9 cellular contexts compared by ENCODE assay signal in the genomic region with DNA sequence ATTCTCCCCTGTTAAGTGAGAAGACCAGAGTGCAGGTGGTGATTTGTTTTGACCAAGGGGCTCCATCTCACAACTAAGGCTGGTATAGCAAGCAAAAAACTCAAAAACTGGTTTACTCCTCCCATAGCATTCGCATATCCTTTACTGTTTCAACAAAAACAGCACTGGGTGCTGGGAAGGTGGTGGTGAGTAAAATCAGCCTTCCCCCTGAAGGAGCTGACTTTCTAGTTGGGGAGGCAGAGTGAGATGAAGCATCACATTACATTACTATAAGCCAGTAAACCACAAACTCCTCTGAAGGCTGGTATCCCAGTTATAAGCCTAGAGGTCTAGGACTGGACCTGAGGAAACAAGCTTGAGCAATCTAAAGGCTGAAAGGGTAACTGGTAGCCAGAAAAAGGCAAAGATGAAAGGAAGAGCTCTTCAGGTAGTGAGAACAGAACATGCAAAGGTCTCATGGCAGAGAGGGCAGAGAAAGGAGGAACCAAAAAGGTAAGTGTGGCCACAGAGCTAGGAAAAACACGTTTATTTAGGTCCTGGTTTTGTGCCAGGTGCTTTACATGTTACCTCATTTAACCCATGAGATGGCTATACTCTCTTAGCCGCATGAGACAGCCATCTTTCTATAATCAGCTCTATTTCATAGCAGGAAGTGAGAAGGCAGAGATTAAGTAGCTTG. TPM values are rescaled to one million over a fixed set of nuclear protein-coding genes. Genes with fewer than 3 reads are reported as not detected.
DNase-seq lines count a peak whose midpoint lies in the region; ATAC-seq and FAIRE-seq lines count a peak whose summit lies in the region.
"Had no signal": no experiment of that assay in that cellular context is flagged by ENCODE, and none has a peak within 500 bp of the region (broad histone marks: within the 10 kb centered on the region; RNA-seq: fewer than 3 reads in every experiment).

No MANE protein-coding gene starts in this region.

- H4K8ac ChIP-seq in neuronal stem cell (ENCODE audit: low read depth, low read length), result no peak overlapping the region

- 51 to 58% (median 57%) methylated on average over 3 of the region's 3 CpGs for WGBS in small intestine, 3 donors
- WGBS in neuronal stem cell (ENCODE audit: extremely low coverage in 2 of 2, insufficient read length in 2 of 2, insufficient replicate concordance in 1 of 2), 2 donors, result no CpG with 5 or more reads among the region's 3 CpGs

- no peak overlapping the region for H3K4ac ChIP-seq in neuronal stem cell (ENCODE audit: low read length)

- FAIRE-seq in small intestine (lab: Jason Lieb, UNC), result no peak

- no peak overlapping the region for H2BK12ac ChIP-seq in neuronal stem cell (ENCODE audit: low read length)

- no peak overlapping the region for H3K23ac ChIP-seq in neuronal stem cell (ENCODE audit: low read depth, low read length, poor library complexity)

- no peaks in the 10 kb centered on the region for H3K27me3 Mint-ChIP-seq in CD8-positive, alpha-beta memory T cell
- no peaks in the 10 kb centered on the region for H3K27me3 Mint-ChIP-seq in activated T-cell treated with anti-CD3 and anti-CD28 coated beads, Interleukin-2, amount 50 U/mL, for 72 hours (ENCODE audit: low read depth)

- CTCF ChIA-PET in CD8-positive, alpha-beta memory T cell (lab: Charles Lee), result interaction anchor here (1.0 kb wide), 1 partner anchor 22 kb away, joined by 3 read pairs; no protein-coding TSS in a partner anchor

- peak overlapping the region in 7 of 8 donors; percentile 0 to 64 (median 42) for H3K27ac Mint-ChIP-seq in CD8-positive, alpha-beta memory T cell
- H3K27ac Mint-ChIP-seq in activated T-cell treated with anti-CD3 and anti-CD28 coated beads, Interleukin-2, amount 50 U/mL, for 72 hours, result peak overlapping the region; percentile 89

- H3K9me3 Mint-ChIP-seq in CD8-positive, alpha-beta memory T cell, result peaks cover 0 to 6% (median 5%) of the 10 kb centered on the region in 5 donors
- H3K9me3 Mint-ChIP-seq in activated T-cell treated with anti-CD3 and anti-CD28 coated beads, Interleukin-2, amount 50 U/mL, for 72 hours, result peaks cover 12 to 13% of the 10 kb centered on the region in 2 donors

- peaks cover 4% of the 10 kb centered on the region for H3K79me1 ChIP-seq in neuronal stem cell (ENCODE audit: low read depth, low read length)

- peaks cover 31% of the 10 kb centered on the region for H3K4me1 ChIP-seq in CD8-positive, alpha-beta memory T cell (ENCODE audit: insufficient read depth, low read length)
- H3K4me1 ChIP-seq in small intestine (ENCODE audit: control insufficient read depth in 2 of 2, insufficient read depth in 1 of 2, low read depth in 1 of 2, low read length in 1 of 2) (peaks cover 0 to 3% of the 10 kb centered on the region in 2 donors), neuronal stem cell (ENCODE audit: control insufficient read depth in 2 of 2, insufficient read depth in 1 of 2, low read depth in 1 of 2, low read length in 2 of 2) (peaks cover 0 to 8% of the 10 kb centered on the region in 2 donors)

- no peak overlapping the region for H2AK5ac ChIP-seq in neuronal stem cell (ENCODE audit: low read depth, low read length)

- peaks cover 55 to 86% (median 71%) of the 10 kb centered on the region in 3 donors for H3K4me1 Mint-ChIP-seq in CD8-positive, alpha-beta memory T cell
- H3K4me1 Mint-ChIP-seq in activated T-cell treated with anti-CD3 and anti-CD28 coated beads, Interleukin-2, amount 50 U/mL, for 72 hours (ENCODE audit: low read depth), result peaks cover 81% of the 10 kb centered on the region

- no peak overlapping the region for H2AFZ ChIP-seq in neuronal stem cell (ENCODE audit: low read length)

- no peaks in the 10 kb centered on the region for H3K27me3 ChIP-seq in CD8-positive, alpha-beta memory T cell (ENCODE audit: insufficient read depth, low read length, poor library complexity, severe bottlenecking)
- no peaks in the 10 kb centered on the region for H3K27me3 ChIP-seq in small intestine (ENCODE audit: control insufficient read depth in 2 of 2, insufficient read depth in 2 of 2, low read length in 2 of 2)
- no peaks in the 10 kb centered on the region for H3K27me3 ChIP-seq in neuronal stem cell (ENCODE audit: control insufficient read depth in 3 of 3, insufficient read depth in 3 of 3, low read depth in 1 of 3, low read length in 3 of 3)

- no peak overlapping the region for H4K91ac ChIP-seq in neuronal stem cell (ENCODE audit: low read depth, low read length, poor library complexity)

- H2BK15ac ChIP-seq in neuronal stem cell (ENCODE audit: low read length), result no peak overlapping the region

- no peak overlapping the region for H2BK5ac ChIP-seq in neuronal stem cell (ENCODE audit: low read length)

- peak; percentile 94 for ATAC-seq in HG03135 (IDR thresholded peaks at IDR 0.05; ENCODE audit: unreplicated experiment)
- peak; percentile 89 to 91 for ATAC-seq in activated T-cell treated with anti-CD3 and anti-CD28 coated beads, Interleukin-2, amount 50 U/mL, for 72 hours (replicated peaks in 1 of 2)
- ATAC-seq in stimulated activated naive CD8-positive, alpha-beta T cell treated with anti-CD3 and anti-CD28 coated beads, Interleukin-15, Interleukin-2, amounts not matched to agents 100 U/mL and 50 U/mL, for 24 hours, result peak; percentile 88

- peaks cover 8% of the 10 kb centered on the region for H3K36me3 ChIP-seq in CD8-positive, alpha-beta memory T cell (ENCODE audit: insufficient read depth, low read length)
- H3K36me3 ChIP-seq in small intestine (ENCODE audit: control insufficient read depth in 2 of 2, insufficient read depth in 2 of 2, low read length in 2 of 2) (no peaks in the 10 kb centered on the region), neuronal stem cell (replicated peaks in 1 of 2; ENCODE audit: control insufficient read depth in 2 of 2, insufficient read depth in 2 of 2, low read length in 2 of 2) (peaks cover 0 to 29% of the 10 kb centered on the region in 2 donors)

- no peaks in the 10 kb centered on the region for H3K9me3 ChIP-seq in CD8-positive, alpha-beta memory T cell (ENCODE audit: low read length)
- H3K9me3 ChIP-seq in small intestine (ENCODE audit: control insufficient read depth, low read depth), result no peaks in the 10 kb centered on the region
- H3K9me3 ChIP-seq in neuronal stem cell (replicated peaks in 1 of 2; ENCODE audit: control insufficient read depth in 2 of 2, insufficient read depth in 1 of 2, low read depth in 1 of 2, low read length in 2 of 2), result peaks cover 2 to 29% of the 10 kb centered on the region in 2 donors

- H3K4me3 Mint-ChIP-seq in CD8-positive, alpha-beta memory T cell, result peak overlapping the region in 2 of 7 donors; percentile 4 to 7
- peak overlapping the region; percentile 60 to 66 for H3K4me3 Mint-ChIP-seq in activated T-cell treated with anti-CD3 and anti-CD28 coated beads, Interleukin-2, amount 50 U/mL, for 72 hours

- H3K18ac ChIP-seq in neuronal stem cell (ENCODE audit: low read length), result no peak overlapping the region

- no peak overlapping the region for H3K4me3 ChIP-seq in CD8-positive, alpha-beta memory T cell (ENCODE audit: low read length)
- H3K4me3 ChIP-seq in small intestine (ENCODE audit: low read depth in 1 of 2, low read length in 2 of 2) (no peak overlapping the region), neuronal stem cell (ENCODE audit: low read length in 2 of 2) (no peak overlapping the region)

- H3K36me3 Mint-ChIP-seq in CD8-positive, alpha-beta memory T cell, result peaks cover 26 to 72% (median 38%) of the 10 kb centered on the region in 3 donors
- H3K36me3 Mint-ChIP-seq in activated T-cell treated with anti-CD3 and anti-CD28 coated beads, Interleukin-2, amount 50 U/mL, for 72 hours (ENCODE audit: insufficient read depth in 2 of 2), result peaks cover 29 to 60% of the 10 kb centered on the region in 2 donors

- H3K9ac ChIP-seq in neuronal stem cell (ENCODE audit: low read depth, low read length, poor library complexity), result no peak overlapping the region

- H2BK120ac ChIP-seq in neuronal stem cell (ENCODE audit: low read depth, low read length), result no peak overlapping the region

- POLR2A ChIA-PET in CD8-positive, alpha-beta memory T cell (lab: Charles Lee), result no interaction called here

- no peak overlapping the region for H3K4me2 ChIP-seq in neuronal stem cell (ENCODE audit: insufficient read depth, low read length, poor library complexity, severe bottlenecking)

- no peak for DNase-seq in CD8-positive, alpha-beta memory T cell
- peak; percentile 19 for DNase-seq in GM19240 (ENCODE audit: insufficient read length, low spot score)
- DNase-seq in activated T-cell treated with anti-CD3 and anti-CD28 coated beads, Interleukin-2, amount 50 U/mL, for 72 hours, result peak; percentile 53 to 63
- DNase-seq in stimulated activated naive CD8-positive, alpha-beta T cell treated with anti-CD3 and anti-CD28 coated beads, Interleukin-15, Interleukin-2, amounts not matched to agents 100 U/mL and 50 U/mL, for 24 hours, result no peak
- no peak for DNase-seq in small intestine
- no peak for DNase-seq in neuronal stem cell (ENCODE audit: low spot score)
- DNase-seq in C1 segment of cervical spinal cord (lab: John Stamatoyannopoulos, UW), result no peak

- H3K14ac ChIP-seq in neuronal stem cell (ENCODE audit: low read length), result no peak overlapping the region

- no peak overlapping the region for H3K27ac ChIP-seq in CD8-positive, alpha-beta memory T cell (ENCODE audit: low read depth, low read length)
- H3K27ac ChIP-seq in small intestine (ENCODE audit: low read depth in 1 of 2, low read length in 1 of 2), result no peak overlapping the region
- H3K27ac ChIP-seq in neuronal stem cell (replicated peaks; ENCODE audit: low read length), result no peak overlapping the region
- H3K27ac ChIP-seq: epithelial cell of prostate had no signal

RNA-seq across cellular contexts. Expression of a gene that starts 22.3 kb away (rescaled TPM):
- total RNA-seq in CD8-positive, alpha-beta memory T cell, result 100 to 1,000 TPM; 257 to 259 TPM
- polyA plus RNA-seq in CD8-positive, alpha-beta memory T cell, result 491 TPM
- 100 to 1,000 TPM; 279 to 347 TPM for total RNA-seq in activated T-cell treated with anti-CD3 and anti-CD28 coated beads, Interleukin-2, amount 50 U/mL, for 72 hours
- polyA plus RNA-seq in small intestine, result 10 to 100 TPM in 2 of 3 donors, 1 to 10 TPM in 1; 5.1 to 64.4 (median 11.3) TPM
- polyA plus RNA-seq in neuronal stem cell (2013, experiment 1 of 2), result 103 TPM
- polyA plus RNA-seq in neuronal stem cell (2013, experiment 2 of 2), result 107 TPM

Comparison
In these comparisons a context has a peak if more than half of its experiments do, and no peak if none do; other contexts are left out.
1. DNase-seq: peak in GM19240 (single experiment) and activated T-cell treated with anti-CD3 and anti-CD28 coated beads, Interleukin-2, amount 50 U/mL, for 72 hours (2 of 2); none in CD8-positive, alpha-beta memory T cell (0 of 5), stimulated activated naive CD8-positive, alpha-beta T cell treated with anti-CD3 and anti-CD28 coated beads, Interleukin-15, Interleukin-2, amounts not matched to agents 100 U/mL and 50 U/mL, for 24 hours (single experiment), small intestine (single experiment), neuronal stem cell (single experiment) and C1 segment of cervical spinal cord (0 of 14).
2. Peak in every context shown above with its lines, with median percentiles within 50 percentile points of each other: ATAC-seq.